Comparison of ENCODE assay signal across 1 cellular context in the genomic region with DNA sequence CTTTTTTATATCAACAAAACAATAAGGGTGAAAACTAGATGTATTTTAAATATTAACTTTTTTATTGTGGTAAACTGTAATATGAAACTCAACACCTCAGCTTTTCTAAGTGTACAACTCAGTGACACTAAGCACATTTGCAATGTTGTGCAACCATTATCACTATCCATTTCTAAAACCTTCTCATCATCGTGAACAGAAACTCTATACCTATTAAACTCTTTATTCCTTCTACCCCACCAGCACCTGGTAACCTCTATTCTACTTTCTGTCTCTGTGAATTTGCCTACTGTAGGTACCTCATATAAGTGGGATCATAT.
A peak's percentile ranks its signal among the peaks of the same experiment; 100 is the strongest.
TF ChIP-seq lines count a peak whose summit lies in the region.

No MANE protein-coding gene starts in this region.

TF ChIP-seq in IMR-90, 13 proteins besides CTCF, POLR2A, EP300 and RAD21 (continued from another document):
- TF ChIP-seq FOS (IDR thresholded peaks at IDR 0.05; ENCODE audit: low read depth, low read length) (no peak), CHD1 (IDR thresholded peaks at IDR 0.05; ENCODE audit: low read depth, low read length) (no peak), BHLHE40 (IDR thresholded peaks at IDR 0.05; ENCODE audit: low read depth, low read length) (no peak), SMC3 (IDR thresholded peaks at IDR 0.05; ENCODE audit: low read depth, low read length) (no peak), CEBPB (IDR thresholded peaks at IDR 0.05; ENCODE audit: low read depth, low read length) (peak; percentile 71)
